ENCODE assay signal across 8 cellular contexts in the genomic region with DNA sequence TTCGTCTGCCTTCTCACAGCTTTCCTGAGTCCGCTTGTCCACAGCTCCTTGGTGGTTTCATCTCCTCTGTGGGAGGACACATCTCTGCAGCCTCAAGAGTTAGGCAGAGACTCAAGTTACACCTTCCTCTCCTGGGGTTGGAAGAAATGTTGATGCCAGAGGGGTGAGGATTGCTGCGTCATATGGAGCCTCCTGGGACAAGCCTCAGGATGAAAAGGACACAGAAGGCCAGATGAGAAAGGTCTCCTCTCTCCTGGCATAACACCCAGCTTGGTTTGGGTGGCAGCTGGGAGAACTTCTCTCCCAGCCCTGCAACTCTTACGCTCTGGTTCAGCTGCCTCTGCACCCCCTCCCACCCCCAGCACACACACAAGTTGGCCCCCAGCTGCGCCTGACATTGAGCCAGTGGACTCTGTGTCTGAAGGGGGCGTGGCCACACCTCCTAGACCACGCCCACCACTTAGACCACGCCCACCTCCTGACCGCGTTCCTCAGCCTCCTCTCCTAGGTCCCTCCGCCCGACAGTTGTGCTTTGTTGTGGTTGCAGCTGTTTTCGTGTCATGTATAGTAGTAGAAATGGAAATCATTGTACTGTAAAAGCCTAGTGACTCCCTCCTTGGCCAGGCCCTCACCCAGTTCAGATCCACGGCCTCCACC. TPM values are rescaled to one million over a fixed set of nuclear protein-coding genes. Genes with fewer than 3 reads are reported as not detected.
A peak's percentile ranks its signal among the peaks of the same experiment; 100 is the strongest.
DNase-seq lines count a peak whose midpoint lies in the region; ATAC-seq lines count a peak whose summit lies in the region.

No MANE protein-coding gene starts in this region.

- peaks cover 12% of the 10 kb centered on the region for H3K4me1 Mint-ChIP-seq in activated CD4-positive, alpha-beta T cell treated with anti-CD3 and anti-CD28 coated beads, Interleukin-2, amount 10 ng/mL, durations not matched to agents 24 days and 14 days
- peaks cover 12 to 14% of the 10 kb centered on the region in 2 donors for H3K4me1 Mint-ChIP-seq in effector memory CD8-positive, alpha-beta T cell (ENCODE audit: low read depth in 2 of 2)

- intact Hi-C loops in activated CD4-positive, alpha-beta T cell treated with anti-CD3 and anti-CD28 coated beads, Interleukin-2, amount 10 ng/mL, durations not matched to agents 24 days and 14 days (cut with micrococcal nuclease): no loop called here

- peak overlapping the region; percentile 44 for H3K4me3 Mint-ChIP-seq in activated CD4-positive, alpha-beta T cell treated with anti-CD3 and anti-CD28 coated beads, Interleukin-2, amount 10 ng/mL, durations not matched to agents 24 days and 14 days
- H3K4me3 Mint-ChIP-seq in effector memory CD8-positive, alpha-beta T cell: peak overlapping the region in 1 of 2 donors; percentile 19

- peaks cover 9% of the 10 kb centered on the region for H3K27me3 Mint-ChIP-seq in activated CD4-positive, alpha-beta T cell treated with anti-CD3 and anti-CD28 coated beads, Interleukin-2, amount 10 ng/mL, durations not matched to agents 24 days and 14 days
- H3K27me3 Mint-ChIP-seq in effector memory CD8-positive, alpha-beta T cell: peaks cover 8 to 58% of the 10 kb centered on the region in 2 donors

- peak; percentile 95 for ATAC-seq in effector memory CD8-positive, alpha-beta T cell (replicated peaks)
- no peak for ATAC-seq in HG02588 (IDR thresholded peaks at IDR 0.05; ENCODE audit: unreplicated experiment)
- no peak for ATAC-seq in HG03135 (IDR thresholded peaks at IDR 0.05; ENCODE audit: unreplicated experiment)

- H3K9me3 Mint-ChIP-seq in activated CD4-positive, alpha-beta T cell treated with anti-CD3 and anti-CD28 coated beads, Interleukin-2, amount 10 ng/mL, durations not matched to agents 24 days and 14 days: no peaks in the 10 kb centered on the region
- no peaks in the 10 kb centered on the region for H3K9me3 Mint-ChIP-seq in effector memory CD8-positive, alpha-beta T cell

- peak overlapping the region; percentile 3 for H3K27ac Mint-ChIP-seq in activated CD4-positive, alpha-beta T cell treated with anti-CD3 and anti-CD28 coated beads, Interleukin-2, amount 10 ng/mL, durations not matched to agents 24 days and 14 days
- peak overlapping the region in 1 of 2 donors; percentile 49 for H3K27ac Mint-ChIP-seq in effector memory CD8-positive, alpha-beta T cell

- H3K36me3 Mint-ChIP-seq in activated CD4-positive, alpha-beta T cell treated with anti-CD3 and anti-CD28 coated beads, Interleukin-2, amount 10 ng/mL, durations not matched to agents 24 days and 14 days (ENCODE audit: low read depth): no peaks in the 10 kb centered on the region
- H3K36me3 Mint-ChIP-seq in effector memory CD8-positive, alpha-beta T cell (ENCODE audit: insufficient read depth): peaks cover 4% of the 10 kb centered on the region

- DNase-seq in AG08395 (ENCODE audit: low spot score) (peak; percentile 50), HUDEP-2 (lab: John Stamatoyannopoulos, UW; ENCODE audit: unreplicated experiment in 76 of 76) (peak in 40 of 76 experiments; percentile 3 to 56 (median 32)), foreskin melanocyte (no peak)
- peak; percentile 96 for DNase-seq in activated CD4-positive, alpha-beta T cell treated with anti-CD3 and anti-CD28 coated beads, Interleukin-2, amount 10 ng/mL, durations not matched to agents 24 days and 14 days
- DNase-seq in effector memory CD8-positive, alpha-beta T cell: peak; percentile 62 to 71 (median 67)
- peak; percentile 52 to 71 (median 67) for DNase-seq in stimulated activated CD4-positive, alpha-beta T cell treated with anti-CD3 and anti-CD28 coated beads, TNF-alpha, amount 100 ng/mL, for 4 hours (ENCODE audit: low read depth in 3 of 3)

RNA-seq across cellular contexts. Expression of gene RASD2, which starts 11.7 kb away (rescaled TPM):
- total RNA-seq in activated CD4-positive, alpha-beta T cell treated with anti-CD3 and anti-CD28 coated beads, Interleukin-2, amount 10 ng/mL, durations not matched to agents 24 days and 14 days: 0.09 TPM in 1 of 2 replicates, not detected in the other
